Comparison of ENCODE assay signal across 8 cellular contexts in genomic region chr2:27765621-27766286, GRCh38. TPM values are rescaled to one million over a fixed set of nuclear protein-coding genes. Genes with fewer than 3 reads are reported as not detected.
DNase-seq lines count a peak whose midpoint lies in the region; ATAC-seq and TF ChIP-seq lines count a peak whose summit lies in the region.

No MANE protein-coding gene starts in this region.

- H3K27ac Mint-ChIP-seq in activated CD8-positive, alpha-beta T cell treated with anti-CD3 and anti-CD28 coated beads for 36 hours = peak overlapping the region; percentile 63
- H3K27ac Mint-ChIP-seq in type B pancreatic cell = peak overlapping the region; percentile 84

- no peaks in the 10 kb centered on the region for H3K79me2 ChIP-seq in parathyroid adenoma

- H3K4me3 Mint-ChIP-seq in activated CD8-positive, alpha-beta T cell treated with anti-CD3 and anti-CD28 coated beads for 36 hours = peak overlapping the region; percentile 29
- peak overlapping the region; percentile 37 for H3K4me3 Mint-ChIP-seq in type B pancreatic cell

- CTCF ChIA-PET in GM10248 (lab: Yijun Ruan, JAX) = interaction anchor here (1.3 kb wide), 1 partner anchor 12 kb away, joined by 3 read pairs; no protein-coding TSS in a partner anchor
- CTCF ChIA-PET in activated CD8-positive, alpha-beta T cell treated with anti-CD3 and anti-CD28 coated beads for 36 hours (lab: Charles Lee) = interaction anchor here (3.0 kb wide), 1 partner anchor 11 kb away, joined by 10 read pairs; no protein-coding TSS in a partner anchor

- peak overlapping the region; percentile 99 for H2AFZ ChIP-seq in parathyroid adenoma

- peaks cover 4% of the 10 kb centered on the region for H3K4me1 ChIP-seq in parathyroid adenoma

- TF ChIP-seq CTCF in GM10248 (IDR thresholded peaks at IDR 0.05; ENCODE audit: control extremely low read depth, extremely low read depth, low read depth, missing control alignments) (no peak), parathyroid adenoma (IDR thresholded peaks at IDR 0.05) (no peak), type B pancreatic cell (conservative IDR thresholded peaks at IDR 0.05) (no peak)
- no peak for TF ChIP-seq CTCF in activated CD8-positive, alpha-beta T cell treated with anti-CD3 and anti-CD28 coated beads for 36 hours (IDR thresholded peaks at IDR 0.05)

- POLR2A ChIA-PET in GM10248 (lab: Yijun Ruan, JAX) = no interaction called here
- POLR2A ChIA-PET in activated CD8-positive, alpha-beta T cell treated with anti-CD3 and anti-CD28 coated beads for 36 hours (lab: Charles Lee) = no interaction called here

- H3K27me3 ChIP-seq in parathyroid adenoma (ENCODE audit: control insufficient read depth, insufficient read depth, low read length) = no peaks in the 10 kb centered on the region

- H3K4me3 ChIP-seq in parathyroid adenoma (ENCODE audit: low read depth, low read length) = no peak overlapping the region

- intact Hi-C loops in activated CD8-positive, alpha-beta T cell treated with anti-CD3 and anti-CD28 coated beads for 36 hours (cut with micrococcal nuclease) = no loop called here

- H3K9me3 ChIP-seq in parathyroid adenoma (ENCODE audit: control insufficient read depth, low read length) = no peaks in the 10 kb centered on the region

- H3K36me3 ChIP-seq in parathyroid adenoma (ENCODE audit: control insufficient read depth, insufficient read depth, low read length) = no peaks in the 10 kb centered on the region

- H3K27ac ChIP-seq in epithelial cell of prostate (peak overlapping the region; percentile 58), parathyroid adenoma (no peak overlapping the region)

- H3K9me3 Mint-ChIP-seq in activated CD8-positive, alpha-beta T cell treated with anti-CD3 and anti-CD28 coated beads for 36 hours = no peaks in the 10 kb centered on the region
- H3K9me3 Mint-ChIP-seq in type B pancreatic cell = no peaks in the 10 kb centered on the region

- peak; percentile 57 for DNase-seq in GM10248 (ENCODE audit: extremely low spot score)
- DNase-seq in activated CD8-positive, alpha-beta T cell treated with anti-CD3 and anti-CD28 coated beads for 36 hours = peak; percentile 46
- DNase-seq in epithelial cell of prostate (ENCODE audit: low read depth, low spot score) = no peak
- no peak for DNase-seq in type B pancreatic cell (ENCODE audit: extremely low spot score, unreplicated experiment)
- DNase-seq in GM19240 (ENCODE audit: insufficient read length, low spot score) = no peak
- no peak for DNase-seq in NCI-H2107 treated with DMSO at 0.1 percent for 48 hours (lab: John Stamatoyannopoulos, UW; ENCODE audit: unreplicated experiment)

- H3K9ac ChIP-seq in parathyroid adenoma = no peak overlapping the region

- no peak overlapping the region for H3K4me2 ChIP-seq in parathyroid adenoma (ENCODE audit: low read length)

- peaks cover 2% of the 10 kb centered on the region for H3K27me3 Mint-ChIP-seq in activated CD8-positive, alpha-beta T cell treated with anti-CD3 and anti-CD28 coated beads for 36 hours
- H3K27me3 Mint-ChIP-seq in type B pancreatic cell = peaks cover 5% of the 10 kb centered on the region

- H3K4me1 Mint-ChIP-seq in activated CD8-positive, alpha-beta T cell treated with anti-CD3 and anti-CD28 coated beads for 36 hours (ENCODE audit: low read depth) = peaks cover 10% of the 10 kb centered on the region
- no peaks in the 10 kb centered on the region for H3K4me1 Mint-ChIP-seq in type B pancreatic cell (ENCODE audit: unreplicated experiment)

- H3K36me3 Mint-ChIP-seq in activated CD8-positive, alpha-beta T cell treated with anti-CD3 and anti-CD28 coated beads for 36 hours (ENCODE audit: low read depth) = no peaks in the 10 kb centered on the region
- H3K36me3 Mint-ChIP-seq in type B pancreatic cell = no peaks in the 10 kb centered on the region

- peak; percentile 45 for ATAC-seq in activated CD8-positive, alpha-beta T cell treated with anti-CD3 and anti-CD28 coated beads for 36 hours
- no peak for ATAC-seq in GM19463 (IDR thresholded peaks at IDR 0.05; ENCODE audit: unreplicated experiment)

RNA-seq across cellular contexts. Expression of gene MRPL33, which starts 5.8 kb away (rescaled TPM):
- total RNA-seq in activated CD8-positive, alpha-beta T cell treated with anti-CD3 and anti-CD28 coated beads for 36 hours = 10 to 100 TPM; 54.6 to 59.2 TPM
- total RNA-seq in type B pancreatic cell (ENCODE audit: low replicate concordance) = 54.6 and 63.4 TPM in 2 replicates

Comparison
In these comparisons a context has a peak if more than half of its experiments do, and no peak if none do; other contexts are left out.
1. DNase-seq: peak in GM10248 (single experiment) and activated CD8-positive, alpha-beta T cell treated with anti-CD3 and anti-CD28 coated beads for 36 hours (single experiment); none in epithelial cell of prostate (single experiment), type B pancreatic cell (single experiment), GM19240 (single experiment) and NCI-H2107 treated with DMSO at 0.1 percent for 48 hours (single experiment).